ENCODE assay signal across 14 cellular contexts in genomic region chr6:113495521-113495920, GRCh38.
DNase-seq lines count a peak whose midpoint lies in the region; ATAC-seq and TF ChIP-seq lines count a peak whose summit lies in the region.
"Had no signal": no experiment of that assay in that cellular context is flagged by ENCODE, and none has a peak within 500 bp of the region (broad histone marks: within the 10 kb centered on the region; RNA-seq: fewer than 3 reads in every experiment).

No MANE protein-coding gene starts in this region.

- TF ChIP-seq CTCF in AG04449 (IDR thresholded peaks at IDR 0.05; ENCODE audit: insufficient read depth, low read length, missing control alignments) = no peak
- no peak for TF ChIP-seq CTCF in Caco-2 (IDR thresholded peaks at IDR 0.05; ENCODE audit: insufficient read depth in 1 of 2, low read depth in 1 of 2, low read length in 1 of 2, severe bottlenecking in 1 of 2, unreplicated experiment in 1 of 2)
- TF ChIP-seq CTCF in MM.1S (IDR thresholded peaks at IDR 0.05; ENCODE audit: low read length) = no peak

- H2AFZ ChIP-seq in MM.1S (ENCODE audit: low read length) = no peak overlapping the region

- H3K27me3 Mint-ChIP-seq in Caco-2 (ENCODE audit: insufficient read depth, unreplicated experiment) = no peaks in the 10 kb centered on the region
- H3K27me3 Mint-ChIP-seq: type B pancreatic cell had no signal

- CTCF ChIA-PET in AG04449 (lab: Yijun Ruan, JAX) (interaction anchor here (1.1 kb wide), 1 partner anchor 363 kb away, joined by 3 read pairs; no protein-coding TSS in a partner anchor), Caco-2 (lab: Charles Lee) (no interaction called here)

- no peak overlapping the region for H3K9ac ChIP-seq in MM.1S (ENCODE audit: low read length)
- H3K9ac ChIP-seq: BLaER1 treated with 17β-estradiol and CSF1 and Interleukin-3, amounts not matched to agents 10 nM and 100 nM had no signal

- no peaks in the 10 kb centered on the region for H4K20me1 ChIP-seq in MM.1S (ENCODE audit: insufficient read depth, low read length)
- H4K20me1 ChIP-seq: BLaER1 treated with 17β-estradiol and CSF1 and Interleukin-3, amounts not matched to agents 10 nM and 100 nM had no signal

- H3K36me3 ChIP-seq in Caco-2 (ENCODE audit: control insufficient read depth, insufficient read depth, low read length) (no peaks in the 10 kb centered on the region), MM.1S (replicated peaks; ENCODE audit: insufficient read depth, low read length) (no peaks in the 10 kb centered on the region)
- H3K36me3 ChIP-seq: BLaER1 treated with 17β-estradiol and CSF1 and Interleukin-3, amounts not matched to agents 10 nM and 100 nM had no signal

- H3K4me3 ChIP-seq in AG04449 (ENCODE audit: low read depth, low read length) = no peak overlapping the region
- H3K4me3 ChIP-seq in Caco-2 (ENCODE audit: low read depth, low read length) = no peak overlapping the region
- H3K4me3 ChIP-seq in MM.1S (ENCODE audit: low read length) = no peak overlapping the region
- H3K4me3 ChIP-seq: BLaER1 treated with 17β-estradiol and CSF1 and Interleukin-3, amounts not matched to agents 10 nM and 100 nM; skin epidermis had no signal

- no peaks in the 10 kb centered on the region for H3F3A ChIP-seq in MM.1S (ENCODE audit: insufficient read depth, low read length)

- no peak overlapping the region for H3K27ac ChIP-seq in MM.1S (ENCODE audit: low read length)
- H3K27ac ChIP-seq: BLaER1 treated with 17β-estradiol and CSF1 and Interleukin-3, amounts not matched to agents 10 nM and 100 nM had no signal

- POLR2A ChIA-PET in AG04449 (lab: Yijun Ruan, JAX) = interaction anchor here (0.6 kb wide), 1 partner anchor 362 kb away, joined by 4 read pairs; no protein-coding TSS in a partner anchor
- POLR2A ChIA-PET in Caco-2 (lab: Charles Lee) = no interaction called here

- BruUV-seq in Caco-2 (replicated peaks; lab: Mats Ljungman, UMichigan) = no TSS peak

- H3K9me3 ChIP-seq in Caco-2 (no peaks in the 10 kb centered on the region), MM.1S (replicated peaks; ENCODE audit: insufficient read depth, low read length) (no peaks in the 10 kb centered on the region)
- H3K9me3 ChIP-seq: BLaER1 treated with 17β-estradiol and CSF1 and Interleukin-3, amounts not matched to agents 10 nM and 100 nM had no signal

- DNase-seq in AG04449 (ENCODE audit: low read depth, low spot score) (peak; percentile 58), HS-27A (ENCODE audit: low read depth) (peak; percentile 38), astrocyte of the hippocampus (ENCODE audit: low read depth, low spot score) (peak; percentile 51), iris pigment epithelial cell (ENCODE audit: low read depth) (peak; percentile 82), Caco-2 (no peak), MM.1S (no peak)
- DNase-seq: effector memory CD4-positive, alpha-beta T cell; naive B cell; NCI-H2081 had no signal

- H3K4me1 ChIP-seq in Caco-2 = no peaks in the 10 kb centered on the region
- no peaks in the 10 kb centered on the region for H3K4me1 ChIP-seq in MM.1S (ENCODE audit: low read length)

- intact Hi-C loops in Caco-2 (cut with micrococcal nuclease; ENCODE audit: unreplicated experiment) = no loop called here

- peaks cover 10% of the 10 kb centered on the region for H3K9me3 Mint-ChIP-seq in Caco-2 (ENCODE audit: unreplicated experiment)
- H3K9me3 Mint-ChIP-seq: type B pancreatic cell had no signal

- no peaks in the 10 kb centered on the region for H3K79me2 ChIP-seq in MM.1S (ENCODE audit: low read length)

- H3K27ac Mint-ChIP-seq in Caco-2 (ENCODE audit: unreplicated experiment) = no peak overlapping the region
- H3K27ac Mint-ChIP-seq: naive B cell, type B pancreatic cell had no signal

- H3K27me3 ChIP-seq in Caco-2 (replicated peaks; ENCODE audit: control insufficient read depth, insufficient read depth, low read length) (no peaks in the 10 kb centered on the region), MM.1S (replicated peaks; ENCODE audit: insufficient read depth, low read length) (no peaks in the 10 kb centered on the region)
- H3K27me3 ChIP-seq: BLaER1 treated with 17β-estradiol and CSF1 and Interleukin-3, amounts not matched to agents 10 nM and 100 nM had no signal

- no peaks in the 10 kb centered on the region for H3K4me1 Mint-ChIP-seq in Caco-2 (ENCODE audit: low read depth, unreplicated experiment)
- H3K4me1 Mint-ChIP-seq: naive B cell had no signal

- H3K9me2 ChIP-seq in MM.1S (replicated peaks; ENCODE audit: insufficient read depth, low read length) = no peaks in the 10 kb centered on the region

- H3K4me2 ChIP-seq in MM.1S (ENCODE audit: low read depth, low read length) = no peak overlapping the region

- no peaks in the 10 kb centered on the region for H3K36me3 Mint-ChIP-seq in Caco-2 (ENCODE audit: insufficient read depth, unreplicated experiment)
- H3K36me3 Mint-ChIP-seq: naive B cell, type B pancreatic cell had no signal

- ATAC-seq in HG02938 (IDR thresholded peaks at IDR 0.05; ENCODE audit: unreplicated experiment) (no peak), GM21390 (IDR thresholded peaks at IDR 0.05; ENCODE audit: unreplicated experiment) (no peak)

- H3K4me3 Mint-ChIP-seq in Caco-2 (ENCODE audit: unreplicated experiment) = no peak overlapping the region
- H3K4me3 Mint-ChIP-seq: naive B cell, type B pancreatic cell had no signal

Comparison
In these comparisons a context has a peak if more than half of its experiments do, and no peak if none do; other contexts are left out.
1. DNase-seq: peak in AG04449 (single experiment), HS-27A (single experiment), astrocyte of the hippocampus (single experiment) and iris pigment epithelial cell (single experiment); none in Caco-2 (0 of 2) and MM.1S (single experiment).